In the genomic region with DNA sequence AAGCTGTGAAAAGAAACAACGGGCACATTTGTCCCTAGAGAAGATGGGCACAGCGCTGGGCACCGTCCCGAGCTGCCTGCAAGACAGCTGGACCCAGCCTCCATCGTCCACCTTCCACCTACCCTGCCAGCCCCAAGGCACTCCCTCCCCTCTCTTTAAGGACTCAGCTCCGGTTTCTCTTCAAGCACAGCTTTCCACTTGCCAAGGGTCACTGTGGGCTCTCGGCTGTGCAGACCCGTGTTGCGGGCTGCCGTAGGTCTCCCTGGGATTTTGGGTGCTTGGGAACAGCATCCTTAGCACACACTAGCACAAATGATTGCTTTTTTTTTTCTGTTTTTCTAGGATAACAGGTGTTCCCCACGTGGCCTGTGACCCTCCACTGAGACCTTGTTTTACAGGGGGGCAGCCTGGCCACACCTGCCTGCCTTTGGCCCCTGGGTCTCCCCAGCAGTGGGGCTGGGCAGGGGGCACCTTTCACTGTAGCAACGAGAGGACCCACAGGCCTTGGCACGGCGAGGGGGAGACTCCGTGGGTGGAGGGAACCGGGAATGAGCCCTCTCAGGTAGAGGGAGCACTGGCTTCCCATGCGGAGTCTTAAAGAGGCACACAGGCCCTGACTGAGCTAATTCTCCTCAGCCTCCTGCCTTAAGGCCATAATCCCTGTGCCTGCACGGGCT, we compare ENCODE assay signal across 8 cellular contexts. TPM values are rescaled to one million over a fixed set of nuclear protein-coding genes. Genes with fewer than 3 reads are reported as not detected.
DNase-seq lines count a peak whose midpoint lies in the region; ATAC-seq and TF ChIP-seq lines count a peak whose summit lies in the region.

No MANE protein-coding gene starts in this region.

- no peak overlapping the region for H2AFZ ChIP-seq in OCI-LY1 (ENCODE audit: low read length)
- H2AFZ ChIP-seq in trophoblast cell (ENCODE audit: insufficient read depth, low read length, poor library complexity), result no peak overlapping the region

- no peak overlapping the region for H3K18ac ChIP-seq in trophoblast cell (ENCODE audit: low read length)

- H3F3A ChIP-seq in OCI-LY1 (ENCODE audit: insufficient read depth, low read length), result no peaks in the 10 kb centered on the region

- H4K12ac ChIP-seq in trophoblast cell (ENCODE audit: low read depth, low read length), result peak overlapping the region; percentile 45

- H4K91ac ChIP-seq in trophoblast cell (ENCODE audit: low read depth, low read length), result no peak overlapping the region

- H3K23ac ChIP-seq in trophoblast cell (ENCODE audit: low read length), result no peak overlapping the region

- H3K4ac ChIP-seq in trophoblast cell (ENCODE audit: low read depth, low read length), result no peak overlapping the region

- H3K27ac ChIP-seq in OCI-LY1 (ENCODE audit: low read depth, low read length, poor library complexity, severe bottlenecking), result no peak overlapping the region
- no peak overlapping the region for H3K27ac ChIP-seq in trophoblast cell (ENCODE audit: low read depth, low read length)

- no peak overlapping the region for H2BK120ac ChIP-seq in trophoblast cell (ENCODE audit: insufficient read depth, low read length, poor library complexity)

- H3K4me3 ChIP-seq in OCI-LY1 (ENCODE audit: low read depth, low read length, poor library complexity, severe bottlenecking) (peak overlapping the region; percentile 87), epithelial cell of esophagus (ENCODE audit: low read length) (peak overlapping the region; percentile 69), trophoblast cell (ENCODE audit: low read depth, low read length) (no peak overlapping the region)

- H2AK5ac ChIP-seq in trophoblast cell (ENCODE audit: low read length), result no peak overlapping the region

- peak overlapping the region; percentile 88 for H3K4me2 ChIP-seq in OCI-LY1 (ENCODE audit: low read length)
- H3K4me2 ChIP-seq in trophoblast cell (ENCODE audit: low read length), result peak overlapping the region; percentile 95

- H3K79me1 ChIP-seq in trophoblast cell (ENCODE audit: low read length), result peaks cover 4% of the 10 kb centered on the region

- DNase-seq in epithelial cell of esophagus (ENCODE audit: low read depth) (no peak), trophoblast cell (no peak), NCI-H2196 treated with DMSO at 0.1 percent for 48 hours (lab: John Stamatoyannopoulos, UW; ENCODE audit: unreplicated experiment) (no peak), amygdala (lab: John Stamatoyannopoulos, UW) (no peak), NCI-H774 (lab: John Stamatoyannopoulos, UW) (no peak)

- H3K79me2 ChIP-seq in OCI-LY1 (ENCODE audit: insufficient read depth, low read length) (no peaks in the 10 kb centered on the region), trophoblast cell (ENCODE audit: control insufficient read depth, insufficient read depth, low read length, poor library complexity) (peaks cover 5% of the 10 kb centered on the region)

- TF ChIP-seq CTCF in OCI-LY1 (IDR thresholded peaks at IDR 0.05; ENCODE audit: low read length) (no peak), epithelial cell of esophagus (IDR thresholded peaks at IDR 0.05; ENCODE audit: insufficient read depth, low read depth, low read length, missing control alignments) (no peak)

- no peak for ATAC-seq in GM21786 (IDR thresholded peaks at IDR 0.05; ENCODE audit: unreplicated experiment)

- no peaks in the 10 kb centered on the region for H4K20me1 ChIP-seq in OCI-LY1 (ENCODE audit: insufficient read depth, low read length)

- H3K36me3 ChIP-seq in ES-I3 (ENCODE audit: insufficient read depth, low read length), result no peaks in the 10 kb centered on the region
- H3K36me3 ChIP-seq in OCI-LY1 (ENCODE audit: insufficient read depth, low read length), result no peaks in the 10 kb centered on the region; the same call in 1 of the 2 replicates
- peaks cover 31 to 33% of the 10 kb centered on the region in 2 experiments for H3K36me3 ChIP-seq in trophoblast cell (ENCODE audit: control insufficient read depth in 1 of 2, insufficient read depth in 2 of 2, low read length in 2 of 2)

- H3K9me2 ChIP-seq in OCI-LY1 (ENCODE audit: low read depth, low read length), result no peaks in the 10 kb centered on the region

- no peak overlapping the region for H2BK5ac ChIP-seq in trophoblast cell (ENCODE audit: low read depth, low read length, poor library complexity)

- H3K4me1 ChIP-seq in ES-I3 (ENCODE audit: insufficient read depth, low read length) (peaks cover 3% of the 10 kb centered on the region; the same call in 1 of the 2 replicates), OCI-LY1 (ENCODE audit: insufficient read depth, low read length, severe bottlenecking) (peaks cover 25% of the 10 kb centered on the region), trophoblast cell (ENCODE audit: control insufficient read depth in 1 of 2, insufficient read depth in 2 of 2, low read length in 2 of 2) (peaks cover 3% of the 10 kb centered on the region in 2 experiments)

- H3K9me3 ChIP-seq in ES-I3 (ENCODE audit: control insufficient read depth, insufficient read depth, low read length) (no peaks in the 10 kb centered on the region), OCI-LY1 (ENCODE audit: low read length) (no peaks in the 10 kb centered on the region), trophoblast cell (ENCODE audit: insufficient read depth, low read depth, low read length) (peaks cover 3% of the 10 kb centered on the region)

- no peak overlapping the region for H3K14ac ChIP-seq in trophoblast cell (ENCODE audit: low read length)

- H4K8ac ChIP-seq in trophoblast cell (ENCODE audit: low read depth, low read length), result peak overlapping the region; percentile 32

- no CpG with 5 or more reads among the region's 18 CpGs for WGBS in trophoblast cell (ENCODE audit: extremely low coverage, insufficient coverage, insufficient read length)

- H2BK12ac ChIP-seq in trophoblast cell (ENCODE audit: low read length), result no peak overlapping the region

- H3K27me3 ChIP-seq in OCI-LY1 (ENCODE audit: insufficient read depth, low read length) (peaks cover 13% of the 10 kb centered on the region), trophoblast cell (ENCODE audit: insufficient read depth, low read length) (peaks cover 4% of the 10 kb centered on the region)

- peak overlapping the region; percentile 98 for H3K9ac ChIP-seq in ES-I3 (ENCODE audit: low read depth, low read length)
- H3K9ac ChIP-seq in OCI-LY1 (ENCODE audit: low read length), result peak overlapping the region; percentile 80; the same call in 1 of the 2 replicates
- no peak overlapping the region for H3K9ac ChIP-seq in trophoblast cell (ENCODE audit: low read length)

RNA-seq across cellular contexts. Expression of a gene that starts 1.4 kb away (rescaled TPM):
- polyA plus RNA-seq in trophoblast cell (2013), result 10.3 and 10.7 TPM in 2 replicates

RNA-seq across cellular contexts. Expression of a gene that starts 41.9 kb away (rescaled TPM):
- 81.6 and 88.1 TPM in 2 replicates for polyA plus RNA-seq in trophoblast cell (2013)
